Comparison of ENCODE assay signal across 12 cellular contexts in the genomic region with DNA sequence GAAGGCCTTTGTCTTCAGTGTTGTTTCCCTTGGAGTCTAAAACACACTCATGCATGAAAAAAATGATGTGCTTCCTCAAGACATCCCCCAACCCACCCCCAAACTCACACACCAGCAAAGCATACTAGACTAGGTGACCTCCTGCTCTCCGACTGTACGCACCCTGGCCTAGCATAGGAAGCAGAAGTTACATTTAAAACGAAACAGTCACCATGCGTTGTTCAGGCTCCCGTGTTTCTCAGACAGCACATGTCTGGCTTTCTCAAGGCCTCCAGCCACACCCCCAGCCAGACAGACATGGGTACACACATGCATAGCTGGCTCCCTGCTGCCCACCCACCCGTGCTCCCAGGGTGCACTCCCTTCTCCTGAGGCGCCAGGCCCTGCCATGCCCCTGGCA. TPM values are rescaled to one million over a fixed set of nuclear protein-coding genes. Genes with fewer than 3 reads are reported as not detected.
DNase-seq lines count a peak whose midpoint lies in the region; ATAC-seq and TF ChIP-seq lines count a peak whose summit lies in the region.
"Had no signal": no experiment of that assay in that cellular context is flagged by ENCODE, and none has a peak within 500 bp of the region (broad histone marks: within the 10 kb centered on the region; RNA-seq: fewer than 3 reads in every experiment).

No MANE protein-coding gene starts in this region.

- H2BK12ac ChIP-seq in mesenchymal stem cell (ENCODE audit: low read length in 2 of 2): no peak overlapping the region

- no peak overlapping the region for H2BK5ac ChIP-seq in mesenchymal stem cell (ENCODE audit: low read depth, low read length, poor library complexity, severe bottlenecking)

- no peaks in the 10 kb centered on the region for H3K27me3 ChIP-seq in CD8-positive, alpha-beta memory T cell (ENCODE audit: insufficient read depth, low read length, poor library complexity, severe bottlenecking)
- no peaks in the 10 kb centered on the region for H3K27me3 ChIP-seq in OCI-LY3 (ENCODE audit: low read depth, low read length)
- H3K27me3 ChIP-seq in mesenchymal stem cell (ENCODE audit: control insufficient read depth in 1 of 2, insufficient read depth in 1 of 2, low read length in 2 of 2): no peaks in the 10 kb centered on the region

- H3K9ac ChIP-seq in OCI-LY3 (ENCODE audit: low read length) (peak overlapping the region; percentile 15; the same call in 1 of the 2 replicates), mesenchymal stem cell (ENCODE audit: low read length) (no peak overlapping the region)
- H3K9ac ChIP-seq: KMS-11 had no signal

- no peak for TF ChIP-seq CTCF in OCI-LY3 (IDR thresholded peaks at IDR 0.05; ENCODE audit: low read depth, low read length)

- H3K4me2 ChIP-seq in OCI-LY3 (ENCODE audit: low read length) (peak overlapping the region; percentile 46), mesenchymal stem cell (ENCODE audit: low read length, poor library complexity, severe bottlenecking) (no peak overlapping the region)
- H3K4me2 ChIP-seq: KMS-11 had no signal

- no peak overlapping the region for H4K91ac ChIP-seq in mesenchymal stem cell (ENCODE audit: low read length)

- H3K4me3 ChIP-seq in CD8-positive, alpha-beta memory T cell (ENCODE audit: low read length): no peak overlapping the region
- H3K4me3 ChIP-seq in OCI-LY3 (ENCODE audit: low read length): peak overlapping the region; percentile 4; the same call in 1 of the 2 replicates
- H3K4me3 ChIP-seq in mesenchymal stem cell (ENCODE audit: insufficient read depth in 1 of 2, low read depth in 1 of 2, low read length in 2 of 2): no peak overlapping the region

- no peak overlapping the region for H3K14ac ChIP-seq in mesenchymal stem cell (ENCODE audit: low read length in 2 of 2)

- H2BK120ac ChIP-seq in mesenchymal stem cell (ENCODE audit: low read depth, low read length): no peak overlapping the region

- no peaks in the 10 kb centered on the region for H4K20me1 ChIP-seq in OCI-LY3 (ENCODE audit: insufficient read depth, low read length)

- no peak for DNase-seq in CD8-positive, alpha-beta memory T cell
- DNase-seq in mesenchymal stem cell (no peak), T-helper 2 cell (no peak)
- no peak for DNase-seq in stimulated activated CD4-positive, alpha-beta T cell treated with anti-CD3 and anti-CD28 coated beads, Interleukin-4, amount 100 ng/mL, for 4 hours
- DNase-seq in stimulated activated naive CD4-positive, alpha-beta T cell treated with Interleukin-2 at 50 U/mL for 16 hours (lab: John Stamatoyannopoulos, UW): no peak
- DNase-seq: activated CD8-positive, alpha-beta memory T cell treated with anti-CD3 and anti-CD28 coated beads, Interleukin-2, amount 10 ng/mL, durations not matched to agents 7 days and 5 days; DMS153 had no signal

- peaks cover 3 to 80% (median 23%) of the 10 kb centered on the region in 3 donors for H3K36me3 Mint-ChIP-seq in CD8-positive, alpha-beta memory T cell

- POLR2A ChIA-PET in CD8-positive, alpha-beta memory T cell (lab: Charles Lee): no interaction called here

- no peak overlapping the region for H3K23ac ChIP-seq in mesenchymal stem cell (ENCODE audit: low read length in 2 of 2)

- no peak overlapping the region for H3K27ac ChIP-seq in CD8-positive, alpha-beta memory T cell (ENCODE audit: low read depth, low read length)
- H3K27ac ChIP-seq in OCI-LY3 (ENCODE audit: low read length) (peak overlapping the region; percentile 33), mesenchymal stem cell (ENCODE audit: low read length, poor library complexity, severe bottlenecking) (no peak overlapping the region)
- H3K27ac ChIP-seq: KMS-11 had no signal

- H3K27me3 Mint-ChIP-seq in CD8-positive, alpha-beta memory T cell: no peaks in the 10 kb centered on the region
- H3K27me3 Mint-ChIP-seq: activated CD8-positive, alpha-beta memory T cell treated with anti-CD3 and anti-CD28 coated beads, Interleukin-2, amount 10 ng/mL, durations not matched to agents 7 days and 5 days had no signal

- ATAC-seq in GM21717 (IDR thresholded peaks at IDR 0.05; ENCODE audit: unreplicated experiment) (peak; percentile 71), GM18520 (IDR thresholded peaks at IDR 0.05; ENCODE audit: unreplicated experiment) (no peak)
- ATAC-seq: activated CD8-positive, alpha-beta memory T cell treated with anti-CD3 and anti-CD28 coated beads, Interleukin-2, amount 10 ng/mL, durations not matched to agents 7 days and 5 days; Panc1 had no signal

- H2AFZ ChIP-seq in OCI-LY3 (ENCODE audit: low read depth, low read length) (peak overlapping the region; percentile 31; the same call in 1 of the 2 replicates), mesenchymal stem cell (ENCODE audit: low read depth, low read length) (no peak overlapping the region)

- 96% methylated on average over 7 of the region's 7 CpGs for WGBS in mesenchymal stem cell

- peaks cover 22% of the 10 kb centered on the region for H3K36me3 ChIP-seq in CD8-positive, alpha-beta memory T cell (ENCODE audit: insufficient read depth, low read length)
- H3K36me3 ChIP-seq in OCI-LY3 (replicated peaks; ENCODE audit: low read depth, low read length): no peaks in the 10 kb centered on the region
- H3K36me3 ChIP-seq in mesenchymal stem cell (ENCODE audit: control insufficient read depth in 1 of 2, insufficient read depth in 2 of 2, low read depth in 1 of 2, low read length in 2 of 2): peaks cover 0 to 4% of the 10 kb centered on the region in 2 experiments

- H3K4me1 ChIP-seq in CD8-positive, alpha-beta memory T cell (ENCODE audit: insufficient read depth, low read length): peaks cover 42% of the 10 kb centered on the region
- H3K4me1 ChIP-seq in OCI-LY3 (ENCODE audit: low read length): peaks cover 30% of the 10 kb centered on the region
- peaks cover 6% of the 10 kb centered on the region for H3K4me1 ChIP-seq in mesenchymal stem cell (ENCODE audit: control insufficient read depth, insufficient read depth, low read depth, low read length)

- peaks cover 17% of the 10 kb centered on the region for H3K79me1 ChIP-seq in mesenchymal stem cell (replicated peaks; ENCODE audit: low read length, poor library complexity, severe bottlenecking)

- peak overlapping the region; percentile 4 to 6 for H3K18ac ChIP-seq in mesenchymal stem cell (ENCODE audit: low read depth in 1 of 2, low read length in 2 of 2)

- H3K27ac Mint-ChIP-seq in CD8-positive, alpha-beta memory T cell: peak overlapping the region; percentile 64 to 85 (median 80)
- H3K27ac Mint-ChIP-seq: activated CD8-positive, alpha-beta memory T cell treated with anti-CD3 and anti-CD28 coated beads, Interleukin-2, amount 10 ng/mL, durations not matched to agents 7 days and 5 days had no signal

- no peak overlapping the region for H2AK5ac ChIP-seq in mesenchymal stem cell (ENCODE audit: low read length, severe bottlenecking)

- H3K9me3 Mint-ChIP-seq in CD8-positive, alpha-beta memory T cell: no peaks in the 10 kb centered on the region

- H3K9me3 ChIP-seq in CD8-positive, alpha-beta memory T cell (ENCODE audit: low read length): no peaks in the 10 kb centered on the region
- no peaks in the 10 kb centered on the region for H3K9me3 ChIP-seq in OCI-LY3 (ENCODE audit: insufficient read depth, low read length)
- H3K9me3 ChIP-seq in mesenchymal stem cell (ENCODE audit: control insufficient read depth, low read length): no peaks in the 10 kb centered on the region

- no peak overlapping the region for H3K4ac ChIP-seq in mesenchymal stem cell (ENCODE audit: low read depth in 1 of 2, low read length in 2 of 2)

- CTCF ChIA-PET in CD8-positive, alpha-beta memory T cell (lab: Charles Lee): interaction anchor here (2.0 kb wide), 1 partner anchor 12 kb away, joined by 6 read pairs; no protein-coding TSS in a partner anchor

- H4K8ac ChIP-seq in mesenchymal stem cell (ENCODE audit: low read length): no peak overlapping the region

- no peak overlapping the region for H3K4me3 Mint-ChIP-seq in CD8-positive, alpha-beta memory T cell
- H3K4me3 Mint-ChIP-seq: activated CD8-positive, alpha-beta memory T cell treated with anti-CD3 and anti-CD28 coated beads, Interleukin-2, amount 10 ng/mL, durations not matched to agents 7 days and 5 days had no signal

- H3K4me1 Mint-ChIP-seq in CD8-positive, alpha-beta memory T cell: peaks cover 61 to 88% (median 71%) of the 10 kb centered on the region in 3 donors

- H2BK15ac ChIP-seq in mesenchymal stem cell (ENCODE audit: low read depth, poor library complexity, severe bottlenecking): no peak overlapping the region

- H3K79me2 ChIP-seq in OCI-LY3 (ENCODE audit: low read length): no peaks in the 10 kb centered on the region

RNA-seq across cellular contexts. Expression of gene C1QTNF9, which starts 28.7 kb away (rescaled TPM):
- total RNA-seq in CD8-positive, alpha-beta memory T cell: not detected
- polyA plus RNA-seq in CD8-positive, alpha-beta memory T cell: not detected
- polyA plus RNA-seq in mesenchymal stem cell (2013, experiment 1 of 2): not detected
- not detected for polyA plus RNA-seq in mesenchymal stem cell (2013, experiment 2 of 2)
- total RNA-seq: activated CD8-positive, alpha-beta memory T cell treated with anti-CD3 and anti-CD28 coated beads, Interleukin-2, amount 10 ng/mL, durations not matched to agents 7 days and 5 days had no signal
